ENCODE assay signal across 20 cellular contexts in the genomic region with DNA sequence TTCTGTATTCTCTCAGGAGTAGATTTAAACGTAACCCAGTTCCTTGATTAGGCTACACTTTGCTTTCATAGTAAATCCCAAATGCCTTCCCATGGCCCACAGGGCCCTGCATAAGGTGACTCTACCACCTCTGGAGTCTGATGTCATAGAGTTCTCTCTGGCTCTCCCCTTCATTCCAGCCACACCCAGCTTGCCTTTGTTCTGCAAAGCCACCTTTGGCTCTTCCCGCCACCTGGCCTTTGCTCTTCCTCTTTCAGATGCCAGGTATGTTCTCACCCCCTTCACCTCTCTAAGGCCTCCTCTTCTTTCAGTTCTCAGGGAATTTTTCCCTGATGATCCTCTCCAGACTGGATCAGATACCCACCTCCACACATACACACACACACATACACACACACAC.
DNase-seq lines count a peak whose midpoint lies in the region; ATAC-seq and FAIRE-seq lines count a peak whose summit lies in the region.
"Had no signal": no experiment of that assay in that cellular context is flagged by ENCODE, and none has a peak within 500 bp of the region (broad histone marks: within the 10 kb centered on the region; RNA-seq: fewer than 3 reads in every experiment).

No MANE protein-coding gene starts in this region.

- peak; percentile 76 for ATAC-seq in esophagus mucosa
- ATAC-seq in stimulated activated naive CD8-positive, alpha-beta T cell treated with anti-CD3 and anti-CD28 coated beads, Interleukin-15, Interleukin-2, amounts not matched to agents 100 U/mL and 50 U/mL, for 24 hours: no peak
- ATAC-seq: HCT116 had no signal

- no peak overlapping the region for H3K27ac ChIP-seq in small intestine (ENCODE audit: low read depth in 1 of 2, low read length in 1 of 2)
- H3K27ac ChIP-seq: BLaER1, RWPE1 had no signal

- WGBS in small intestine, 3 donors: 14 to 63% (median 27%) methylated on average over 2 of the region's 2 CpGs

- no peaks in the 10 kb centered on the region for H3K9me3 ChIP-seq in small intestine (ENCODE audit: control insufficient read depth, low read depth)

- peaks cover 4 to 6% of the 10 kb centered on the region in 2 donors for H3K4me1 ChIP-seq in small intestine (ENCODE audit: control insufficient read depth in 2 of 2, insufficient read depth in 1 of 2, low read depth in 1 of 2, low read length in 1 of 2)
- H3K4me1 ChIP-seq: BLaER1 had no signal

- H3K27me3 ChIP-seq in small intestine (ENCODE audit: control insufficient read depth in 2 of 2, insufficient read depth in 2 of 2, low read length in 2 of 2): peaks cover 0 to 2% of the 10 kb centered on the region in 2 donors
- H3K27me3 ChIP-seq: BLaER1 had no signal

- H3K4me3 ChIP-seq in small intestine (ENCODE audit: low read depth in 1 of 2, low read length in 2 of 2): no peak overlapping the region
- H3K4me3 ChIP-seq: BLaER1 had no signal

- no peaks in the 10 kb centered on the region for H3K36me3 ChIP-seq in small intestine (ENCODE audit: control insufficient read depth in 2 of 2, insufficient read depth in 2 of 2, low read length in 2 of 2)
- H3K36me3 ChIP-seq: BLaER1 had no signal

- FAIRE-seq in small intestine (lab: Jason Lieb, UNC): no peak
- FAIRE-seq in HTR-8/SVneo (lab: Jason Lieb, UNC): no peak
- FAIRE-seq: GM19239 had no signal

- DNase-seq in NCI-H748 (lab: John Stamatoyannopoulos, UW; ENCODE audit: unreplicated experiment) (peak; percentile 52), NCI-H748 treated with DMSO at 0.1 percent for 48 hours (lab: John Stamatoyannopoulos, UW) (no peak), NCI-H510A treated with DMSO at 0.1 percent for 48 hours (lab: John Stamatoyannopoulos, UW) (peak; percentile 45), small intestine (peak; percentile 95), HTR-8/SVneo (ENCODE audit: insufficient read length, low spot score) (no peak), HPDE6-E6E7 (ENCODE audit: extremely low spot score) (no peak)
- DNase-seq in stimulated activated naive CD8-positive, alpha-beta T cell treated with anti-CD3 and anti-CD28 coated beads, Interleukin-15, Interleukin-2, amounts not matched to agents 100 U/mL and 50 U/mL, for 24 hours: no peak
- DNase-seq: CD4-positive, CD25-positive, alpha-beta regulatory T cell; DND-41; Karpas-422; MV-4-11; NCI-H1105; NCI-H1436 treated with DMSO at 0.1 percent for 48 hours; NCI-H187 treated with DMSO at 0.1 percent for 48 hours; SHP77 treated with DMSO at 0.1 percent for 48 hours had no signal

Comparison
In these comparisons a context has a peak if more than half of its experiments do, and no peak if none do; other contexts are left out.
1. DNase-seq: peak in NCI-H748 (single experiment), NCI-H510A treated with DMSO at 0.1 percent for 48 hours (single experiment) and small intestine (single experiment); none in NCI-H748 treated with DMSO at 0.1 percent for 48 hours (single experiment), stimulated activated naive CD8-positive, alpha-beta T cell treated with anti-CD3 and anti-CD28 coated beads, Interleukin-15, Interleukin-2, amounts not matched to agents 100 U/mL and 50 U/mL, for 24 hours (single experiment), HTR-8/SVneo (single experiment) and HPDE6-E6E7 (single experiment).